1 cellular context compared by ENCODE assay signal in genomic region chr2:202634556-202635440, GRCh38.
TF ChIP-seq lines count a peak whose summit lies in the region.

FAM117B (plus strand) TSS chr2:202634969; CDS start chr2:202635188, 219 bp downstream.

TF ChIP-seq in HepG2, 621 proteins besides CTCF, POLR2A, EP300 and RAD21 (continued from another document and continues in another):
- TF ChIP-seq, protein P1, sequence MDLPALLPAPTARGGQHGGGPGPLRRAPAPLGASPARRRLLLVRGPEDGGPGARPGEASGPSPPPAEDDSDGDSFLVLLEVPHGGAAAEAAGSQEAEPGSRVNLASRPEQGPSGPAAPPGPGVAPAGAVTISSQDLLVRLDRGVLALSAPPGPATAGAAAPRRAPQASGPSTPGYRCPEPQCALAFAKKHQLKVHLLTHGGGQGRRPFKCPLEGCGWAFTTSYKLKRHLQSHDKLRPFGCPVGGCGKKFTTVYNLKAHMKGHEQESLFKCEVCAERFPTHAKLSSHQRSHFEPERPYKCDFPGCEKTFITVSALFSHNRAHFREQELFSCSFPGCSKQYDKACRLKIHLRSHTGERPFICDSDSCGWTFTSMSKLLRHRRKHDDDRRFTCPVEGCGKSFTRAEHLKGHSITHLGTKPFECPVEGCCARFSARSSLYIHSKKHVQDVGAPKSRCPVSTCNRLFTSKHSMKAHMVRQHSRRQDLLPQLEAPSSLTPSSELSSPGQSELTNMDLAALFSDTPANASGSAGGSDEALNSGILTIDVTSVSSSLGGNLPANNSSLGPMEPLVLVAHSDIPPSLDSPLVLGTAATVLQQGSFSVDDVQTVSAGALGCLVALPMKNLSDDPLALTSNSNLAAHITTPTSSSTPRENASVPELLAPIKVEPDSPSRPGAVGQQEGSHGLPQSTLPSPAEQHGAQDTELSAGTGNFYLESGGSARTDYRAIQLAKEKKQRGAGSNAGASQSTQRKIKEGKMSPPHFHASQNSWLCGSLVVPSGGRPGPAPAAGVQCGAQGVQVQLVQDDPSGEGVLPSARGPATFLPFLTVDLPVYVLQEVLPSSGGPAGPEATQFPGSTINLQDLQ (CRISPR knock-in tag; IDR thresholded peaks at IDR 0.05) = no peak
- TF ChIP-seq KAT8 (CRISPR knock-in tag; IDR thresholded peaks at IDR 0.05) = peak; percentile 89
- TF ChIP-seq ZNF276 (CRISPR knock-in tag; IDR thresholded peaks at IDR 0.05; ENCODE audit: low read depth) = 0 out of 2 replicates have a peak, but pooled peaks have one; percentile 40
- TF ChIP-seq, protein P2, sequence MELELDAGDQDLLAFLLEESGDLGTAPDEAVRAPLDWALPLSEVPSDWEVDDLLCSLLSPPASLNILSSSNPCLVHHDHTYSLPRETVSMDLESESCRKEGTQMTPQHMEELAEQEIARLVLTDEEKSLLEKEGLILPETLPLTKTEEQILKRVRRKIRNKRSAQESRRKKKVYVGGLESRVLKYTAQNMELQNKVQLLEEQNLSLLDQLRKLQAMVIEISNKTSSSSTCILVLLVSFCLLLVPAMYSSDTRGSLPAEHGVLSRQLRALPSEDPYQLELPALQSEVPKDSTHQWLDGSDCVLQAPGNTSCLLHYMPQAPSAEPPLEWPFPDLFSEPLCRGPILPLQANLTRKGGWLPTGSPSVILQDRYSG (CRISPR knock-in tag; IDR thresholded peaks at IDR 0.05) = 0 out of 2 replicates have a peak, but pooled peaks have one; percentile 38
- TF ChIP-seq CSRNP1 (CRISPR knock-in tag; IDR thresholded peaks at IDR 0.05) = peak; percentile 98
- TF ChIP-seq ZNF776 (CRISPR knock-in tag; IDR thresholded peaks at IDR 0.05) = no peak
- peak; percentile 19; the same call in 1 of the 2 replicates for TF ChIP-seq NCOR1 (IDR thresholded peaks at IDR 0.05; ENCODE audit: borderline replicate concordance, low read length)
- no peak for TF ChIP-seq PLRG1 (conservative IDR thresholded peaks at IDR 0.05)
- peak; percentile 73 for TF ChIP-seq SMYD3 (CRISPR knock-in tag; IDR thresholded peaks at IDR 0.05)
- TF ChIP-seq, protein P3, sequence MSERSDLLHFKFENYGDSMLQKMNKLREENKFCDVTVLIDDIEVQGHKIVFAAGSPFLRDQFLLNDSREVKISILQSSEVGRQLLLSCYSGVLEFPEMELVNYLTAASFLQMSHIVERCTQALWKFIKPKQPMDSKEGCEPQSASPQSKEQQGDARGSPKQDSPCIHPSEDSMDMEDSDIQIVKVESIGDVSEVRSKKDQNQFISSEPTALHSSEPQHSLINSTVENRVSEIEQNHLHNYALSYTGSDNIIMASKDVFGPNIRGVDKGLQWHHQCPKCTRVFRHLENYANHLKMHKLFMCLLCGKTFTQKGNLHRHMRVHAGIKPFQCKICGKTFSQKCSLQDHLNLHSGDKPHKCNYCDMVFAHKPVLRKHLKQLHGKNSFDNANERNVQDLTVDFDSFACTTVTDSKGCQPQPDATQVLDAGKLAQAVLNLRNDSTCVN (CRISPR knock-in tag; IDR thresholded peaks at IDR 0.05; ENCODE audit: borderline replicate concordance) = no peak; the same call in 1 of the 2 replicates
- peak; percentile 78; the same call in 1 of the 2 replicates for TF ChIP-seq FIP1L1 (IDR thresholded peaks at IDR 0.05; ENCODE audit: borderline replicate concordance, insufficient read depth, low read depth, low read length)
- TF ChIP-seq, protein P4, sequence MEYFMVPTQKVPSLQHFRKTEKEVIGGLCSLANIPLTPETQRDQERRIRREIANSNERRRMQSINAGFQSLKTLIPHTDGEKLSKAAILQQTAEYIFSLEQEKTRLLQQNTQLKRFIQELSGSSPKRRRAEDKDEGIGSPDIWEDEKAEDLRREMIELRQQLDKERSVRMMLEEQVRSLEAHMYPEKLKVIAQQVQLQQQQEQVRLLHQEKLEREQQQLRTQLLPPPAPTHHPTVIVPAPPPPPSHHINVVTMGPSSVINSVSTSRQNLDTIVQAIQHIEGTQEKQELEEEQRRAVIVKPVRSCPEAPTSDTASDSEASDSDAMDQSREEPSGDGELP (IDR thresholded peaks at IDR 0.05; ENCODE audit: borderline replicate concordance, low read depth) = peak; percentile 48
- no peak for TF ChIP-seq ZNF704 (CRISPR knock-in tag; IDR thresholded peaks at IDR 0.05; ENCODE audit: borderline replicate concordance)
- no peak for TF ChIP-seq USF2 (IDR thresholded peaks at IDR 0.05; ENCODE audit: low read depth, low read length)
- no peak; the same call in 1 of the 2 replicates for TF ChIP-seq USF2 (CRISPR knock-in tag; IDR thresholded peaks at IDR 0.05; ENCODE audit: borderline replicate concordance)
- no peak for TF ChIP-seq DMTF1 (CRISPR knock-in tag; IDR thresholded peaks at IDR 0.05)
- peak; percentile 77 for TF ChIP-seq ELF3 (CRISPR knock-in tag; IDR thresholded peaks at IDR 0.05)
- no peak for TF ChIP-seq FOSL1 (CRISPR knock-in tag; IDR thresholded peaks at IDR 0.05; ENCODE audit: borderline replicate concordance)
- peak; percentile 95 for TF ChIP-seq RFXAP (CRISPR knock-in tag; IDR thresholded peaks at IDR 0.05; ENCODE audit: borderline replicate concordance)
- no peak for TF ChIP-seq NCOA5 (CRISPR knock-in tag; IDR thresholded peaks at IDR 0.05)
- no peak for TF ChIP-seq HOXA7 (CRISPR knock-in tag; IDR thresholded peaks at IDR 0.05)
- 0 out of 2 replicates have a peak, but pooled peaks have one; percentile 38 for TF ChIP-seq ZNF264 (CRISPR knock-in tag; IDR thresholded peaks at IDR 0.05)
- peak; percentile 90; the same call in 1 of the 2 replicates for TF ChIP-seq ZBTB39 (CRISPR knock-in tag; IDR thresholded peaks at IDR 0.05)
- peak; percentile 91 for TF ChIP-seq ZNF740 (CRISPR knock-in tag; IDR thresholded peaks at IDR 0.05)
- TF ChIP-seq POGK (CRISPR knock-in tag; conservative IDR thresholded peaks at IDR 0.05) = peak; percentile 92
- TF ChIP-seq ARNT2 (CRISPR knock-in tag; IDR thresholded peaks at IDR 0.05; ENCODE audit: low read depth) = peak; percentile 60
- peak; percentile 18; the same call in 1 of the 2 replicates for TF ChIP-seq ZFP82 (CRISPR knock-in tag; IDR thresholded peaks at IDR 0.05; ENCODE audit: borderline replicate concordance)
- TF ChIP-seq, protein P5, sequence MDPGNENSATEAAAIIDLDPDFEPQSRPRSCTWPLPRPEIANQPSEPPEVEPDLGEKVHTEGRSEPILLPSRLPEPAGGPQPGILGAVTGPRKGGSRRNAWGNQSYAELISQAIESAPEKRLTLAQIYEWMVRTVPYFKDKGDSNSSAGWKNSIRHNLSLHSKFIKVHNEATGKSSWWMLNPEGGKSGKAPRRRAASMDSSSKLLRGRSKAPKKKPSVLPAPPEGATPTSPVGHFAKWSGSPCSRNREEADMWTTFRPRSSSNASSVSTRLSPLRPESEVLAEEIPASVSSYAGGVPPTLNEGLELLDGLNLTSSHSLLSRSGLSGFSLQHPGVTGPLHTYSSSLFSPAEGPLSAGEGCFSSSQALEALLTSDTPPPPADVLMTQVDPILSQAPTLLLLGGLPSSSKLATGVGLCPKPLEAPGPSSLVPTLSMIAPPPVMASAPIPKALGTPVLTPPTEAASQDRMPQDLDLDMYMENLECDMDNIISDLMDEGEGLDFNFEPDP (CRISPR knock-in tag; conservative IDR thresholded peaks at IDR 0.05) = no peak
- TF ChIP-seq KMT2B (CRISPR knock-in tag; IDR thresholded peaks at IDR 0.05) = peak; percentile 84
- peak; percentile 75; the same call in 1 of the 2 replicates for TF ChIP-seq HNRNPL (IDR thresholded peaks at IDR 0.05; ENCODE audit: low read depth, low read length)
- TF ChIP-seq ZNF354B (CRISPR knock-in tag; IDR thresholded peaks at IDR 0.05) = no peak
- TF ChIP-seq ZSCAN9 (CRISPR knock-in tag; IDR thresholded peaks at IDR 0.05; ENCODE audit: borderline replicate concordance) = no peak; the same call in 1 of the 2 replicates
- TF ChIP-seq NFYC (CRISPR knock-in tag; IDR thresholded peaks at IDR 0.05) = peak; percentile 93
- peak; percentile 90 for TF ChIP-seq SP5 (CRISPR knock-in tag; IDR thresholded peaks at IDR 0.05; ENCODE audit: borderline replicate concordance, low read depth)
